16 cellular contexts compared by ENCODE assay signal in genomic region chr1:52663716-52664115, GRCh38. TPM values are rescaled to one million over a fixed set of nuclear protein-coding genes. Genes with fewer than 3 reads are reported as not detected.
"Had no signal": no experiment of that assay in that cellular context is flagged by ENCODE, and none has a peak within 500 bp of the region (broad histone marks: within the 10 kb centered on the region; RNA-seq: fewer than 3 reads in every experiment).

No MANE protein-coding gene starts in this region.

- ATAC-seq: activated naive CD8-positive, alpha-beta T cell treated with anti-CD3 and anti-CD28 coated beads, Interleukin-2, amount 50 U/mL, for 24 hours; activated T-cell treated with anti-CD3 and anti-CD28 coated beads, Interleukin-2, amount 50 U/mL, for 4 hours; gastrocnemius medialis; lower lobe of right lung; psoas muscle; sciatic nerve; upper lobe of right lung had no signal

- H3K27ac ChIP-seq: esophagus squamous epithelium, lower lobe of right lung, psoas muscle, upper lobe of right lung had no signal

- H3K27me3 Mint-ChIP-seq: activated CD4-positive, alpha-beta memory T cell treated with anti-CD3 and anti-CD28 coated beads for 36 hours; activated naive CD8-positive, alpha-beta T cell treated with anti-CD3 and anti-CD28 coated beads, Interleukin-2, amount 50 U/mL, for 24 hours; naive B cell had no signal

- H3K9me3 ChIP-seq: esophagus squamous epithelium, gastrocnemius medialis, lower lobe of right lung, psoas muscle, upper lobe of right lung had no signal

- H3K4me3 ChIP-seq: gastrocnemius medialis, lower lobe of right lung, psoas muscle, upper lobe of right lung had no signal

- H3K27me3 ChIP-seq: gastrocnemius medialis, upper lobe of right lung had no signal

- DNase-seq: activated CD4-positive, alpha-beta memory T cell treated with anti-CD3 and anti-CD28 coated beads for 36 hours; activated CD4-positive, CD25-positive, alpha-beta regulatory T cell treated with anti-CD3 and anti-CD28 coated beads, Interleukin-2, amount 50 U/mL, for 72 hours; activated naive CD8-positive, alpha-beta T cell treated with anti-CD3 and anti-CD28 coated beads, Interleukin-2, amount 50 U/mL, for 24 hours; activated T-cell treated with anti-CD3 and anti-CD28 coated beads, Interleukin-2, amount 50 U/mL, for 4 hours; esophagus squamous epithelium; gastrocnemius medialis; lower lobe of right lung; naive B cell; psoas muscle; stimulated activated naive CD4-positive, alpha-beta T cell treated with Interleukin-2 at 50 U/mL for 16 hours; upper lobe of right lung had no signal

- H3K9me3 Mint-ChIP-seq: activated CD4-positive, alpha-beta memory T cell treated with anti-CD3 and anti-CD28 coated beads for 36 hours; activated naive CD8-positive, alpha-beta T cell treated with anti-CD3 and anti-CD28 coated beads, Interleukin-2, amount 50 U/mL, for 24 hours; activated T-cell treated with anti-CD3 and anti-CD28 coated beads, Interleukin-2, amount 50 U/mL, for 4 hours; naive B cell had no signal

- H3K36me3 ChIP-seq: esophagus squamous epithelium, gastrocnemius medialis, lower lobe of right lung, upper lobe of right lung had no signal

- H3K4me3 Mint-ChIP-seq: activated CD4-positive, alpha-beta memory T cell treated with anti-CD3 and anti-CD28 coated beads for 36 hours; activated naive CD8-positive, alpha-beta T cell treated with anti-CD3 and anti-CD28 coated beads, Interleukin-2, amount 50 U/mL, for 24 hours; activated T-cell treated with anti-CD3 and anti-CD28 coated beads, Interleukin-2, amount 50 U/mL, for 4 hours; naive B cell had no signal

- H3K4me1 ChIP-seq: lower lobe of right lung, upper lobe of right lung had no signal

- H3K27ac Mint-ChIP-seq: activated CD4-positive, alpha-beta memory T cell treated with anti-CD3 and anti-CD28 coated beads for 36 hours; activated naive CD8-positive, alpha-beta T cell treated with anti-CD3 and anti-CD28 coated beads, Interleukin-2, amount 50 U/mL, for 24 hours had no signal

RNA-seq across cellular contexts. Expression of gene SHISAL2A, which starts 30.7 kb away (rescaled TPM):
- total RNA-seq: dermis microvascular lymphatic vessel endothelial cell, omental fat pad, SK-MEL-5, temporal lobe had no signal
